ENCODE assay signal across 11 cellular contexts in the genomic region with DNA sequence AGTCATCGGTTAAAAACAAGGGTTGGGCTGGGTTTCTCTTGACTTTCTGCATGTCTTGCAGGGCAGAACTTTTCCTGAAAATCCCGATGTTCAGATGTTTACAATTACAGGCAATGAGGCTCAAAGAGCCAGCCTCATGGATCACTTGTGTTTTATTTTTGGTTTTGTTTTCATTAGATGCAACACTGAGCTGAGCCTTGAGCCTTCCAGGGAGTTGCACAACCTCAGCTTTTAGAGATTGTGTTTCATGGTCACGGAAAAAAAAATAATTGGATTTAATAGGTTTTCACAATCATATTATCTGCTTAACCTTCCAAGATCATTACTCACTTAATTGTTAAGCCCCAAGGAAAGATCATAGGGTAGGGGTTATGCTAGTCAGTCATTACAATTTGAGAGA.
DNase-seq lines count a peak whose midpoint lies in the region; ATAC-seq and TF ChIP-seq lines count a peak whose summit lies in the region.
"Had no signal": no experiment of that assay in that cellular context is flagged by ENCODE, and none has a peak within 500 bp of the region (broad histone marks: within the 10 kb centered on the region; RNA-seq: fewer than 3 reads in every experiment).

No MANE protein-coding gene starts in this region.

- no peak overlapping the region for H3K9ac ChIP-seq in fibroblast of lung (ENCODE audit: insufficient read depth, low read length)

- DNase-seq in AG08396 (ENCODE audit: low spot score) = peak; percentile 52
- peak; percentile 91 for DNase-seq in NCI-H82 (lab: John Stamatoyannopoulos, UW)
- DNase-seq in fibroblast of lung (ENCODE audit: low read depth in 2 of 2) = peak; percentile 37 to 92
- DNase-seq in ovary = peak in 3 of 5 donors; percentile 41 to 65 (median 59)
- no peak for DNase-seq in stimulated activated CD4-positive, alpha-beta T cell treated with anti-CD3 and anti-CD28 coated beads, Interleukin-2, amount 100 ng/mL, for 24 hours
- no peak for DNase-seq in NCI-H2107 (lab: John Stamatoyannopoulos, UW)
- no peak for DNase-seq in AML-193 (lab: John Stamatoyannopoulos, UW)
- DNase-seq: activated gamma-delta T cell treated with Interleukin-2 at 50 U/mL for 16 hours had no signal

- no peak overlapping the region for H3K4me3 ChIP-seq in fibroblast of lung (replicated peaks in 1 of 4; ENCODE audit: control extremely low read depth in 1 of 4, insufficient read depth in 1 of 4, low read depth in 3 of 4, low read length in 4 of 4)
- H3K4me3 ChIP-seq in ovary = no peak overlapping the region
- H3K4me3 ChIP-seq: GM12878 had no signal

- no peak for TF ChIP-seq CTCF in fibroblast of lung (conservative IDR thresholded peaks at IDR 0.05 in 1 of 2, IDR thresholded peaks at IDR 0.05 in 1 of 2; ENCODE audit: low read depth in 1 of 2, low read length in 2 of 2)
- TF ChIP-seq CTCF in ovary (IDR thresholded peaks at IDR 0.05) = no peak

- H3K4me2 ChIP-seq in fibroblast of lung (ENCODE audit: extremely low read depth, insufficient read depth, low read length) = peak overlapping the region; percentile 49

- H3K27me3 ChIP-seq in fibroblast of lung (ENCODE audit: control insufficient read depth, insufficient read depth, low read length) = no peaks in the 10 kb centered on the region
- no peaks in the 10 kb centered on the region for H3K27me3 ChIP-seq in ovary

- no peaks in the 10 kb centered on the region for H4K20me1 ChIP-seq in fibroblast of lung (ENCODE audit: control insufficient read depth, extremely low read depth, insufficient read depth, low read length)

- H3K36me3 ChIP-seq in fibroblast of lung (ENCODE audit: control insufficient read depth, insufficient read depth, low read length) (no peaks in the 10 kb centered on the region), ovary (no peaks in the 10 kb centered on the region)

- ATAC-seq in GM21528 (IDR thresholded peaks at IDR 0.05; ENCODE audit: low FRiP score, unreplicated experiment) = no peak
- ATAC-seq: GM12878; natural killer cell treated with Interleukin-12 subunit alpha and Interleukin-12 subunit beta and Interleukin-15 and Interleukin-18, amount 100 ng/mL, for 72 hours had no signal

- no peak for TF ChIP-seq POLR2A in ovary (IDR thresholded peaks at IDR 0.05)

- H3K79me2 ChIP-seq in fibroblast of lung (ENCODE audit: control insufficient read depth, insufficient read depth, low read length) = no peaks in the 10 kb centered on the region

- H3K9me3 ChIP-seq in fibroblast of lung (ENCODE audit: control insufficient read depth, insufficient read depth, low read depth, low read length) (no peaks in the 10 kb centered on the region), ovary (no peaks in the 10 kb centered on the region)

- 4 to 15% (median 8%) methylated on average over 3 of the region's 3 CpGs for WGBS in ovary, 3 donors

- intact Hi-C loops in ovary (cut with DNase I) = loop anchor here in 1 of 4 donors (10.0 kb wide), 1 partner anchor 187 kb away; no protein-coding TSS in a partner anchor

- peaks cover 6% of the 10 kb centered on the region for H3K4me1 ChIP-seq in fibroblast of lung (ENCODE audit: control insufficient read depth, extremely low read depth, insufficient read depth, low read length)
- H3K4me1 ChIP-seq in ovary (ENCODE audit: insufficient read depth) = peaks cover 12% of the 10 kb centered on the region

- no peak for TF ChIP-seq EP300 in ovary (IDR thresholded peaks at IDR 0.05)

- H2AFZ ChIP-seq in fibroblast of lung (ENCODE audit: low read length) = no peak overlapping the region

- H3K27ac ChIP-seq in fibroblast of lung (ENCODE audit: insufficient read depth, low read length) = no peak overlapping the region
- peak overlapping the region in 1 of 2 donors; percentile 55 for H3K27ac ChIP-seq in ovary

Comparison
In these comparisons a context has a peak if more than half of its experiments do, and no peak if none do; other contexts are left out.
1. DNase-seq: peak in AG08396 (single experiment), NCI-H82 (single experiment), fibroblast of lung (2 of 2) and ovary (3 of 5); none in stimulated activated CD4-positive, alpha-beta T cell treated with anti-CD3 and anti-CD28 coated beads, Interleukin-2, amount 100 ng/mL, for 24 hours (0 of 2), NCI-H2107 (single experiment) and AML-193 (0 of 2).